Comparison of ENCODE assay signal across 9 cellular contexts in the genomic region with DNA sequence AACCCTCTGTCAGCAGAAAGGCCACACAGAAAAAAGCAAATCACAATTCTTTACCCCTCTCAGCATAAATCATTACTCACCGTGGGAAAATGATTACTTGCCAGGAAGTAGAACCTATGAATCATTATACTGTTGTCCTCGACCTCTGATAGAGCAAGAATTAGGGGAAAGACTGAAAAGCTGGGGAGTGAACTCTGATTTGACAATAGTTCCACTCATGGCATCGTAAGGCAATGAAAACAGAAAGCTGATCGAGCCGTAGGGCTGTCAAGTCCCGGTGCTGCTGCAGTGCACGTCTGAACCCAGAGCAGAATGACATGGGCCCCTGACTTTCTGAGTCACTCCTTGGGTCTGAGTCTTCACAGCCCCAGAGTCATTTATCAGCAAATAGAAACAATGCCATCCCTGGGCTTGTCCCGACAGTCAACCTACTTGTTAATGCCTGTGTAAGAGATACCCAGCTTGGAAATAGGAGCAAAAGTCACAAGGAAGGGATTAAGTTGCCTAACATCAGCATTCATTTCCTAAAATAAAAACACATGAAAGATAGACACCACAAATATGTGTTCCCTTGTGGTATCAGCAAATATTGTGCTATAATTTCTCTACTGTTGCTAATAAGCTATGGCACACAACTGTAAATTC.
DNase-seq lines count a peak whose midpoint lies in the region; ATAC-seq, FAIRE-seq and TF ChIP-seq lines count a peak whose summit lies in the region.
"Had no signal": no experiment of that assay in that cellular context is flagged by ENCODE, and none has a peak within 500 bp of the region (broad histone marks: within the 10 kb centered on the region; RNA-seq: fewer than 3 reads in every experiment).

No MANE protein-coding gene starts in this region.

- H3K9me3 Mint-ChIP-seq in natural killer cell = peaks cover 0 to 4% of the 10 kb centered on the region in 2 donors

- H3K4me1 ChIP-seq in A549 (peaks cover 68% of the 10 kb centered on the region), SJSA1 (replicated peaks) (peaks cover 51% of the 10 kb centered on the region), duodenal mucosa (ENCODE audit: control insufficient read depth in 1 of 2, insufficient read depth in 2 of 2, low read length in 2 of 2) (peaks cover 39 to 42% of the 10 kb centered on the region in 2 donors), upper lobe of left lung (peaks cover 35 to 45% (median 41%) of the 10 kb centered on the region in 4 donors)

- peak overlapping the region in 1 of 2 donors; percentile 0 for H3K9ac ChIP-seq in duodenal mucosa (ENCODE audit: low read depth in 1 of 2, low read length in 2 of 2)

- H3K36me3 Mint-ChIP-seq in natural killer cell = no peaks in the 10 kb centered on the region

- in situ Hi-C loops in G401 (cut with HindIII; ENCODE audit: low sequenced_read_pairs) = no loop called here

- peak overlapping the region; percentile 14; the same call in 2 of the 3 replicates for H3K4me3 ChIP-seq in A549
- H3K4me3 ChIP-seq in SJSA1 = peak overlapping the region; percentile 14
- peak overlapping the region; percentile 22 to 33 for H3K4me3 ChIP-seq in duodenal mucosa (ENCODE audit: low read depth in 1 of 2, low read length in 2 of 2)
- peak overlapping the region in 2 of 4 donors; percentile 17 to 21 for H3K4me3 ChIP-seq in upper lobe of left lung
- H3K4me3 ChIP-seq: ovary had no signal

- ATAC-seq in A549 = peak; percentile 90 to 94
- peak; percentile 35 for ATAC-seq in GM18870 (IDR thresholded peaks at IDR 0.05; ENCODE audit: unreplicated experiment)
- ATAC-seq in HG03060 (IDR thresholded peaks at IDR 0.05; ENCODE audit: low read depth, unreplicated experiment) = peak; percentile 25
- ATAC-seq in natural killer cell = peak; percentile 34 to 60 (median 40)
- peak; percentile 56 to 60 for ATAC-seq in upper lobe of left lung (ENCODE audit: low FRiP score in 2 of 2)

- CTCF ChIA-PET in A549 (lab: Yijun Ruan, JAX) = interaction anchor here (1.4 to 2.5 kb wide), 3 partner anchors 11 to 510 kb away, joined by 3 to 7 read pairs (median 5); no protein-coding TSS in a partner anchor

- H3K9me3 ChIP-seq in A549 (no peaks in the 10 kb centered on the region), SJSA1 (replicated peaks) (no peaks in the 10 kb centered on the region), duodenal mucosa (ENCODE audit: control insufficient read depth in 1 of 2, low read length in 2 of 2) (no peaks in the 10 kb centered on the region), upper lobe of left lung (no peaks in the 10 kb centered on the region)
- H3K9me3 ChIP-seq: ovary had no signal

- DNase-seq in A549 (ENCODE audit: low read depth in 1 of 2, low spot score in 1 of 2) = peak; percentile 41 to 77
- peak; percentile 72 to 90 for DNase-seq in SJSA1 (ENCODE audit: low read depth in 1 of 2, low spot score in 2 of 2)
- no peak for DNase-seq in natural killer cell
- DNase-seq in upper lobe of left lung = peak in 1 of 2 donors; percentile 40
- DNase-seq in G401 (ENCODE audit: low spot score) = no peak

- TF ChIP-seq POLR2A in A549 (IDR thresholded peaks at IDR 0.05; ENCODE audit: low read length) (no peak), upper lobe of left lung (IDR thresholded peaks at IDR 0.05) (peak in 1 of 4 donors; percentile 30)

- H3K27ac ChIP-seq in A549 = peak overlapping the region; percentile 69 to 87
- H3K27ac ChIP-seq in SJSA1 = peak overlapping the region; percentile 73
- no peak overlapping the region for H3K27ac ChIP-seq in duodenal mucosa (ENCODE audit: low read depth, low read length)
- peak overlapping the region; percentile 41 to 82 (median 60) for H3K27ac ChIP-seq in upper lobe of left lung
- H3K27ac ChIP-seq: ovary had no signal

- WGBS in A549 (ENCODE audit: missing lambda C conversion rate) = 4% methylated on average over 8 of the region's 8 CpGs
- 15 to 37% methylated on average over 8 of the region's 8 CpGs for WGBS in upper lobe of left lung, 2 donors

- peaks cover 0 to 5% of the 10 kb centered on the region in 2 donors for H3K4me1 Mint-ChIP-seq in natural killer cell

- no peak overlapping the region for H3K4me3 Mint-ChIP-seq in natural killer cell

- no peak overlapping the region for H3K27ac Mint-ChIP-seq in natural killer cell

- intact Hi-C loops in natural killer cell (cut with micrococcal nuclease) = no loop called here

- TF ChIP-seq CTCF in A549 (IDR thresholded peaks at IDR 0.05) (no peak), natural killer cell (IDR thresholded peaks at IDR 0.05) (no peak), upper lobe of left lung (IDR thresholded peaks at IDR 0.05) (no peak)

- H3K27me3 Mint-ChIP-seq in natural killer cell (ENCODE audit: low read depth in 2 of 2) = peaks cover 0 to 2% of the 10 kb centered on the region in 2 donors

- 0 out of 5 replicates have a peak, but pooled peaks have one; percentile 8 to 16 for TF ChIP-seq RAD21 in A549 (conservative IDR thresholded peaks at IDR 0.05 in 1 of 2, IDR thresholded peaks at IDR 0.05 in 1 of 2)

- no peaks in the 10 kb centered on the region for H3K36me3 ChIP-seq in SJSA1
- H3K36me3 ChIP-seq in duodenal mucosa (ENCODE audit: control insufficient read depth in 1 of 2, insufficient read depth in 2 of 2, low read length in 2 of 2) = no peaks in the 10 kb centered on the region
- H3K36me3 ChIP-seq in upper lobe of left lung = no peaks in the 10 kb centered on the region
- H3K36me3 ChIP-seq: ovary had no signal

- H3K4me2 ChIP-seq in A549 = peak overlapping the region; percentile 74

- 0 out of 5 replicates have a peak, but pooled peaks of 1 of the 2 experiments have one; percentile 30 for TF ChIP-seq EP300 in A549 (IDR thresholded peaks at IDR 0.05)
- no peak for TF ChIP-seq EP300 in upper lobe of left lung (IDR thresholded peaks at IDR 0.05)

- H3K27me3 ChIP-seq in SJSA1 (replicated peaks) = no peaks in the 10 kb centered on the region
- H3K27me3 ChIP-seq in duodenal mucosa (ENCODE audit: control insufficient read depth in 1 of 2, insufficient read depth in 2 of 2, low read length in 2 of 2) = no peaks in the 10 kb centered on the region
- H3K27me3 ChIP-seq in upper lobe of left lung = no peaks in the 10 kb centered on the region
- H3K27me3 ChIP-seq: ovary had no signal

- POLR2A ChIA-PET in A549 (lab: Yijun Ruan, JAX) = interaction anchor here (1.5 to 2.3 kb wide), 4 partner anchors 11 to 226 kb away, joined by 6 to 13 read pairs (median 8); no protein-coding TSS in a partner anchor

- FAIRE-seq in A549 (lab: Jason Lieb, UNC) = no peak

TF ChIP-seq in A549, 52 proteins besides CTCF, POLR2A, EP300 and RAD21:
- TF ChIP-seq GATA3 (IDR thresholded peaks at IDR 0.05; ENCODE audit: borderline replicate concordance) (no peak; the same call in 1 of the 2 replicates), RNF2 (IDR thresholded peaks at IDR 0.05; ENCODE audit: borderline replicate concordance, low read depth) (no peak), MYC (IDR thresholded peaks at IDR 0.05; ENCODE audit: borderline replicate concordance, low read length) (no peak), EHF (CRISPR knock-in tag; IDR thresholded peaks at IDR 0.05) (no peak), ELK1 (IDR thresholded peaks at IDR 0.05; ENCODE audit: low read depth, low read length) (no peak), JUNB (IDR thresholded peaks at IDR 0.05) (peak; percentile 76; the same call in 1 of the 2 replicates), FOSL2 (IDR thresholded peaks at IDR 0.05) (peak; percentile 66), FOSL2 (CRISPR knock-in tag; IDR thresholded peaks at IDR 0.05) (peak; percentile 78; the same call in 1 of the 2 replicates), MAFK (IDR thresholded peaks at IDR 0.05; ENCODE audit: partially characterized antibody) (peak; percentile 64), HOXB13 (CRISPR knock-in tag; IDR thresholded peaks at IDR 0.05; ENCODE audit: low read depth) (no peak)
- TF ChIP-seq, protein P1, sequence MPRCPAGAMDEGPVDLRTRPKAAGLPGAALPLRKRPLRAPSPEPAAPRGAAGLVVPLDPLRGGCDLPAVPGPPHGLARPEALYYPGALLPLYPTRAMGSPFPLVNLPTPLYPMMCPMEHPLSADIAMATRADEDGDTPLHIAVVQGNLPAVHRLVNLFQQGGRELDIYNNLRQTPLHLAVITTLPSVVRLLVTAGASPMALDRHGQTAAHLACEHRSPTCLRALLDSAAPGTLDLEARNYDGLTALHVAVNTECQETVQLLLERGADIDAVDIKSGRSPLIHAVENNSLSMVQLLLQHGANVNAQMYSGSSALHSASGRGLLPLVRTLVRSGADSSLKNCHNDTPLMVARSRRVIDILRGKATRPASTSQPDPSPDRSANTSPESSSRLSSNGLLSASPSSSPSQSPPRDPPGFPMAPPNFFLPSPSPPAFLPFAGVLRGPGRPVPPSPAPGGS (IDR thresholded peaks at IDR 0.05) = no peak
- TF ChIP-seq, protein P2, sequence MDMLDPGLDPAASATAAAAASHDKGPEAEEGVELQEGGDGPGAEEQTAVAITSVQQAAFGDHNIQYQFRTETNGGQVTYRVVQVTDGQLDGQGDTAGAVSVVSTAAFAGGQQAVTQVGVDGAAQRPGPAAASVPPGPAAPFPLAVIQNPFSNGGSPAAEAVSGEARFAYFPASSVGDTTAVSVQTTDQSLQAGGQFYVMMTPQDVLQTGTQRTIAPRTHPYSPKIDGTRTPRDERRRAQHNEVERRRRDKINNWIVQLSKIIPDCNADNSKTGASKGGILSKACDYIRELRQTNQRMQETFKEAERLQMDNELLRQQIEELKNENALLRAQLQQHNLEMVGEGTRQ (IDR thresholded peaks at IDR 0.05) = no peak
- TF ChIP-seq, protein P3, sequence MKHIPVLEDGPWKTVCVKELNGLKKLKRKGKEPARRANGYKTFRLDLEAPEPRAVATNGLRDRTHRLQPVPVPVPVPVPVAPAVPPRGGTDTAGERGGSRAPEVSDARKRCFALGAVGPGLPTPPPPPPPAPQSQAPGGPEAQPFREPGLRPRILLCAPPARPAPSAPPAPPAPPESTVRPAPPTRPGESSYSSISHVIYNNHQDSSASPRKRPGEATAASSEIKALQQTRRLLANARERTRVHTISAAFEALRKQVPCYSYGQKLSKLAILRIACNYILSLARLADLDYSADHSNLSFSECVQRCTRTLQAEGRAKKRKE (CRISPR knock-in tag; IDR thresholded peaks at IDR 0.05; ENCODE audit: low read depth) = no peak
- TF ChIP-seq, protein P4, sequence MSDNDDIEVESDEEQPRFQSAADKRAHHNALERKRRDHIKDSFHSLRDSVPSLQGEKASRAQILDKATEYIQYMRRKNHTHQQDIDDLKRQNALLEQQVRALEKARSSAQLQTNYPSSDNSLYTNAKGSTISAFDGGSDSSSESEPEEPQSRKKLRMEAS (IDR thresholded peaks at IDR 0.05) = 0 out of 2 replicates have a peak, but pooled peaks have one; percentile 22

Comparison
In these comparisons a context has a peak if more than half of its experiments do, and no peak if none do; other contexts are left out.
1. ATAC-seq: peak in every context shown above with its lines; median percentile 92 in A549; 58 in upper lobe of left lung; 40 in natural killer cell; 35 in GM18870; 25 in HG03060.
2. DNase-seq: peak in A549 (2 of 2) and SJSA1 (2 of 2); none in natural killer cell (single experiment) and G401 (single experiment).